14 cellular contexts compared by ENCODE assay signal in genomic region chr6:31765910-31766794, GRCh38. TPM values are rescaled to one million over a fixed set of nuclear protein-coding genes. Genes with fewer than 3 reads are reported as not detected.
DNase-seq lines count a peak whose midpoint lies in the region; ATAC-seq and TF ChIP-seq lines count a peak whose summit lies in the region.
"Had no signal": no experiment of that assay in that cellular context is flagged by ENCODE, and none has a peak within 500 bp of the region (broad histone marks: within the 10 kb centered on the region; RNA-seq: fewer than 3 reads in every experiment).

No MANE protein-coding gene starts in this region.

- H2AFZ ChIP-seq in neural progenitor cell (replicated peaks), result no peak overlapping the region

- H3K4me2 ChIP-seq in neural progenitor cell, result peak overlapping the region; percentile 37

- H3K4me1 Mint-ChIP-seq in neural progenitor cell, result peaks cover 32% of the 10 kb centered on the region

- POLR2A ChIA-PET in A673 (lab: Charles Lee; ENCODE audit: low non-redundant PET), result no interaction called here

- 4 to 53% methylated on average over 8 to 14 of the region's 42 CpGs for WGBS in gastroesophageal sphincter (ENCODE audit: low coverage in 1 of 2), 2 donors

- H3K79me2 ChIP-seq in neural progenitor cell (ENCODE audit: low read depth), result no peaks in the 10 kb centered on the region

- no peak for TF ChIP-seq POLR2A in gastroesophageal sphincter (IDR thresholded peaks at IDR 0.05)

- no peak overlapping the region for H3K9ac ChIP-seq in neural progenitor cell

- TF ChIP-seq CTCF in gastroesophageal sphincter (IDR thresholded peaks at IDR 0.05) (no peak), neural progenitor cell (IDR thresholded peaks at IDR 0.05) (no peak), WERI-Rb-1 (IDR thresholded peaks at IDR 0.05; ENCODE audit: low read depth, low read length) (no peak), A673 (conservative IDR thresholded peaks at IDR 0.05; ENCODE audit: low read depth, low read length) (no peak)

- H3K4me3 ChIP-seq in gastroesophageal sphincter, result peak overlapping the region in 1 of 2 donors; percentile 32
- H3K4me3 ChIP-seq in neural progenitor cell, result no peak overlapping the region
- H3K4me3 ChIP-seq in WERI-Rb-1 (ENCODE audit: low read depth, low read length), result no peak overlapping the region
- H3K4me3 ChIP-seq in effector memory CD4-positive, alpha-beta T cell (ENCODE audit: insufficient read depth, low read depth, low read length, poor library complexity, severe bottlenecking), result no peak overlapping the region
- no peak overlapping the region for H3K4me3 ChIP-seq in A673 (ENCODE audit: low read depth, low read length, poor library complexity, severe bottlenecking)

- H3K36me3 Mint-ChIP-seq in neural progenitor cell, result peaks cover 12% of the 10 kb centered on the region
- H3K36me3 Mint-ChIP-seq: CD8-positive, alpha-beta T cell had no signal

- H3F3A ChIP-seq in neural progenitor cell (ENCODE audit: low read depth), result peaks cover 18% of the 10 kb centered on the region

- CTCF ChIA-PET in A673 (lab: Charles Lee), result no interaction called here

- H3K9me3 ChIP-seq in gastroesophageal sphincter (no peaks in the 10 kb centered on the region), neural progenitor cell (ENCODE audit: low read depth) (no peaks in the 10 kb centered on the region), WERI-Rb-1 (ENCODE audit: severe bottlenecking) (peaks cover 2% of the 10 kb centered on the region), A673 (ENCODE audit: low read depth, low read length, poor library complexity, severe bottlenecking) (no peaks in the 10 kb centered on the region)
- H3K9me3 ChIP-seq in effector memory CD4-positive, alpha-beta T cell (ENCODE audit: control insufficient read depth, low read length), result no peaks in the 10 kb centered on the region

- H3K36me3 ChIP-seq in gastroesophageal sphincter (peaks cover 0 to 12% of the 10 kb centered on the region in 2 donors), neural progenitor cell (no peaks in the 10 kb centered on the region), WERI-Rb-1 (no peaks in the 10 kb centered on the region), A673 (ENCODE audit: insufficient read depth, low read length, poor library complexity, severe bottlenecking) (peaks cover 27% of the 10 kb centered on the region)
- no peaks in the 10 kb centered on the region for H3K36me3 ChIP-seq in effector memory CD4-positive, alpha-beta T cell (ENCODE audit: control insufficient read depth, insufficient read depth, low read length)

- intact Hi-C loops in A673 (cut with micrococcal nuclease; ENCODE audit: unreplicated experiment), result no loop called here

- H3K4me1 ChIP-seq in gastroesophageal sphincter (peaks cover 0 to 19% (median 3%) of the 10 kb centered on the region in 3 donors), neural progenitor cell (peaks cover 23% of the 10 kb centered on the region), A673 (ENCODE audit: insufficient read depth, low read length, poor library complexity, severe bottlenecking) (no peaks in the 10 kb centered on the region)
- no peaks in the 10 kb centered on the region for H3K4me1 ChIP-seq in effector memory CD4-positive, alpha-beta T cell (ENCODE audit: control insufficient read depth, insufficient read depth, low read length, poor library complexity, severe bottlenecking)

- peaks cover 3% of the 10 kb centered on the region for H3K27me3 Mint-ChIP-seq in neural progenitor cell (ENCODE audit: insufficient read depth, low read depth)
- H3K27me3 Mint-ChIP-seq: naive B cell had no signal

- H3K4me3 Mint-ChIP-seq in neural progenitor cell, result no peak overlapping the region
- H3K4me3 Mint-ChIP-seq: activated naive CD4-positive, alpha-beta T cell treated with anti-CD3 and anti-CD28 coated beads for 36 hours; CD8-positive, alpha-beta T cell; naive B cell had no signal

- ATAC-seq in gastroesophageal sphincter, result peak; percentile 58
- ATAC-seq: activated CD4-positive, CD25-positive, alpha-beta regulatory T cell treated with anti-CD3 and anti-CD28 coated beads, Interleukin-2, amount 50 U/mL, for 24 hours; CD8-positive, alpha-beta T cell had no signal

- no peaks in the 10 kb centered on the region for H4K20me1 ChIP-seq in neural progenitor cell (ENCODE audit: low read depth)

- TF ChIP-seq EP300 in gastroesophageal sphincter (IDR thresholded peaks at IDR 0.05), result no peak

- no peak overlapping the region for H3K27ac Mint-ChIP-seq in neural progenitor cell
- H3K27ac Mint-ChIP-seq: activated naive CD4-positive, alpha-beta T cell treated with anti-CD3 and anti-CD28 coated beads for 36 hours; CD8-positive, alpha-beta T cell; naive B cell had no signal

- H3K27ac ChIP-seq in gastroesophageal sphincter (no peak overlapping the region), neural progenitor cell (no peak overlapping the region), WERI-Rb-1 (no peak overlapping the region), A673 (ENCODE audit: low read depth, low read length, poor library complexity, severe bottlenecking) (no peak overlapping the region)
- H3K27ac ChIP-seq in effector memory CD4-positive, alpha-beta T cell (ENCODE audit: insufficient read depth, low read length, poor library complexity, severe bottlenecking), result no peak overlapping the region

- no peaks in the 10 kb centered on the region for H3K9me3 Mint-ChIP-seq in neural progenitor cell
- H3K9me3 Mint-ChIP-seq: activated naive CD4-positive, alpha-beta T cell treated with anti-CD3 and anti-CD28 coated beads for 36 hours; CD8-positive, alpha-beta T cell; naive B cell had no signal

- no TSS peak for BruUV-seq in A673 (replicated peaks; lab: Mats Ljungman, UMichigan)

- H3K27me3 ChIP-seq in gastroesophageal sphincter (no peaks in the 10 kb centered on the region), neural progenitor cell (no peaks in the 10 kb centered on the region), WERI-Rb-1 (ENCODE audit: insufficient read depth, low read depth, severe bottlenecking) (no peaks in the 10 kb centered on the region), A673 (replicated peaks; ENCODE audit: insufficient read depth, low read depth, low read length, poor library complexity) (no peaks in the 10 kb centered on the region)
- no peaks in the 10 kb centered on the region for H3K27me3 ChIP-seq in effector memory CD4-positive, alpha-beta T cell (replicated peaks; ENCODE audit: control insufficient read depth, insufficient read depth, low read length, poor library complexity, severe bottlenecking)

- peak; percentile 56 for DNase-seq in AG08396 (ENCODE audit: low spot score)
- DNase-seq in NCI-H526 treated with DMSO at 0.1 percent for 48 hours (lab: John Stamatoyannopoulos, UW), result peak; percentile 5
- DNase-seq in neural progenitor cell (ENCODE audit: low spot score), result peak; percentile 35
- no peak for DNase-seq in germinal center (ENCODE audit: low spot score)
- DNase-seq in WERI-Rb-1, result no peak
- no peak for DNase-seq in effector memory CD4-positive, alpha-beta T cell
- no peak for DNase-seq in A673 (ENCODE audit: low spot score)
- DNase-seq: activated naive CD4-positive, alpha-beta T cell treated with anti-CD3 and anti-CD28 coated beads for 36 hours; CD8-positive, alpha-beta T cell; naive B cell; NCI-H1092; OCI-M1 had no signal

RNA-seq across cellular contexts. Expression of gene SAPCD1, which starts 3.7 kb away (rescaled TPM):
- total RNA-seq in gastroesophageal sphincter (1 to 10 TPM in 1 of 4 donors, under 1 TPM in 1, not detected in 2; 0.93 to 1.1 TPM), neural progenitor cell (ENCODE audit: low replicate concordance) (10.1 and 11.9 TPM in 2 replicates), A673 (2021) (9.9 and 19.9 TPM in 2 replicates)

RNA-seq across cellular contexts. Expression of gene VWA7, which starts 11.0 kb away (rescaled TPM):
- total RNA-seq in gastroesophageal sphincter (under 1 TPM; 0.12 to 0.54 (median 0.31) TPM), neural progenitor cell (ENCODE audit: low replicate concordance) (0.15 and 0.34 TPM in 2 replicates), A673 (2021) (2.7 and 2.8 TPM in 2 replicates)

RNA-seq across cellular contexts. Expression of gene MSH5, which starts 26.3 kb away (rescaled TPM):
- total RNA-seq in gastroesophageal sphincter (10 to 100 TPM in 1 of 4 donors, 1 to 10 TPM in 3; 1.9 to 12.7 (median 6.7) TPM), neural progenitor cell (ENCODE audit: low replicate concordance) (45.5 and 50.9 TPM in 2 replicates), A673 (2021) (76.4 and 102 TPM in 2 replicates)

RNA-seq across cellular contexts. Expression of gene VARS1, which starts 29.4 kb away (rescaled TPM):
- total RNA-seq in gastroesophageal sphincter, result 10 to 100 TPM; 25.4 to 50.6 (median 29.9) TPM
- total RNA-seq in neural progenitor cell (ENCODE audit: low replicate concordance), result 34.1 and 66.8 TPM in 2 replicates
- total RNA-seq in A673 (2021), result 233 and 247 TPM in 2 replicates

RNA-seq across cellular contexts. Expression of gene CLIC1, which starts 29.8 kb away (rescaled TPM):
- total RNA-seq in gastroesophageal sphincter (100 to 1,000 TPM; 191 to 427 (median 276) TPM), neural progenitor cell (ENCODE audit: low replicate concordance) (234 and 307 TPM in 2 replicates), A673 (2021) (371 and 431 TPM in 2 replicates)

Comparison
In these comparisons a context has a peak if more than half of its experiments do, and no peak if none do; other contexts are left out.
1. DNase-seq: peak in AG08396 (single experiment), NCI-H526 treated with DMSO at 0.1 percent for 48 hours (single experiment) and neural progenitor cell (single experiment); none in germinal center (single experiment), WERI-Rb-1 (single experiment), effector memory CD4-positive, alpha-beta T cell (0 of 3) and A673 (single experiment).